ENCODE assay signal across 10 cellular contexts in genomic region chr3:71893120-71893519, GRCh38.
"Had no signal": no experiment of that assay in that cellular context is flagged by ENCODE, and none has a peak within 500 bp of the region (broad histone marks: within the 10 kb centered on the region; RNA-seq: fewer than 3 reads in every experiment).

No MANE protein-coding gene starts in this region.

- H3K4me3 ChIP-seq: body of pancreas, gastroesophageal sphincter, lung, testis, upper lobe of right lung had no signal

- H3K36me3 ChIP-seq: gastroesophageal sphincter, upper lobe of right lung had no signal

- H3K27ac ChIP-seq: body of pancreas, gastroesophageal sphincter, testis, upper lobe of right lung had no signal

- H3K9me3 ChIP-seq: body of pancreas, gastroesophageal sphincter, testis, upper lobe of right lung had no signal

- H3K27me3 ChIP-seq: body of pancreas, gastroesophageal sphincter, testis had no signal

- ATAC-seq: body of pancreas, gastroesophageal sphincter, natural killer cell, upper lobe of right lung had no signal

- H3K4me1 ChIP-seq: body of pancreas, testis, upper lobe of right lung had no signal

- DNase-seq: activated CD4-positive, alpha-beta T cell treated with anti-CD3 and anti-CD28 coated beads for 48 hours; natural killer cell; stimulated activated CD4-positive, alpha-beta T cell treated with anti-CD3 and anti-CD28 coated beads, Interleukin-15, amount 100 ng/mL, for 24 hours; stimulated activated CD4-positive, alpha-beta T cell treated with anti-CD3 and anti-CD28 coated beads, Interleukin-4, amount 100 ng/mL, for 24 hours; T-helper 1 cell; testis; upper lobe of right lung had no signal
